ENCODE assay signal across 1 cellular context in genomic region chr13:98476538-98476966, GRCh38.
TF ChIP-seq lines count a peak whose summit lies in the region.

No MANE protein-coding gene starts in this region.

TF ChIP-seq in K562, 482 proteins besides CTCF, POLR2A, EP300 and RAD21 (continued from another document):
- peak; percentile 8 for TF ChIP-seq FOS (IDR thresholded peaks at IDR 0.05; ENCODE audit: extremely low read depth, insufficient read length)
- TF ChIP-seq ZNF717 (CRISPR knock-in tag; IDR thresholded peaks at IDR 0.05) = no peak
- no peak for TF ChIP-seq MITF (IDR thresholded peaks at IDR 0.05)
- TF ChIP-seq SIN3A (IDR thresholded peaks at IDR 0.05; ENCODE audit: borderline replicate concordance in 2 of 2, control insufficient read depth in 1 of 2, low read depth in 2 of 2, low read length in 2 of 2) = no peak
- no peak for TF ChIP-seq FIP1L1 (IDR thresholded peaks at IDR 0.05; ENCODE audit: low read depth, low read length, poor library complexity, severe bottlenecking)
- TF ChIP-seq EGR1 (conservative IDR thresholded peaks at IDR 0.05) = peak; percentile 17
- TF ChIP-seq GATAD2B (IDR thresholded peaks at IDR 0.05; ENCODE audit: borderline replicate concordance) = no peak
- TF ChIP-seq CBX2 (IDR thresholded peaks at IDR 0.05; ENCODE audit: insufficient read depth, low read length, poor library complexity, severe bottlenecking) = no peak
- 0 out of 2 replicates have a peak, but pooled peaks have one; percentile 5 for TF ChIP-seq PKNOX1 (IDR thresholded peaks at IDR 0.05)
- no peak for TF ChIP-seq SNRNP70 (optimal IDR thresholded peaks at IDR 0.05; ENCODE audit: low read depth, low read length)
- 0 out of 2 replicates have a peak, but pooled peaks have one; percentile 12 for TF ChIP-seq ATF7 (IDR thresholded peaks at IDR 0.05)
- no peak for TF ChIP-seq FOXJ3 (CRISPR knock-in tag; IDR thresholded peaks at IDR 0.05)
- TF ChIP-seq FOXA3 (CRISPR knock-in tag; conservative IDR thresholded peaks at IDR 0.05 in 1 of 2, IDR thresholded peaks at IDR 0.05 in 1 of 2) = no peak
- TF ChIP-seq MXD1 (CRISPR knock-in tag; IDR thresholded peaks at IDR 0.05; ENCODE audit: borderline replicate concordance, poor library complexity, severe bottlenecking) = no peak
- TF ChIP-seq KAT8 (IDR thresholded peaks at IDR 0.05; ENCODE audit: low read depth) = no peak
- peak; percentile 70 for TF ChIP-seq VEZF1 (CRISPR knock-in tag; IDR thresholded peaks at IDR 0.05)
- TF ChIP-seq CEBPB (tag; IDR thresholded peaks at IDR 0.05) = no peak
- peak; percentile 48; the same call in 1 of the 2 replicates for TF ChIP-seq SMARCA4 (IDR thresholded peaks at IDR 0.05)
- no peak for TF ChIP-seq ZNF551 (CRISPR knock-in tag; IDR thresholded peaks at IDR 0.05)
- TF ChIP-seq NFIX (CRISPR knock-in tag; IDR thresholded peaks at IDR 0.05; ENCODE audit: low read depth) = no peak
- TF ChIP-seq ZFP91 (CRISPR knock-in tag; IDR thresholded peaks at IDR 0.05) = no peak
- TF ChIP-seq SRSF1 (IDR thresholded peaks at IDR 0.05; ENCODE audit: low read depth, low read length) = no peak
- TF ChIP-seq POLR2AphosphoS5 (IDR thresholded peaks at IDR 0.05; ENCODE audit: control insufficient read depth, insufficient read depth, low read depth, low read length) = no peak
- TF ChIP-seq ZNF277 (CRISPR knock-in tag; IDR thresholded peaks at IDR 0.05; ENCODE audit: borderline replicate concordance) = no peak
- TF ChIP-seq NR2C1 (IDR thresholded peaks at IDR 0.05) = peak; percentile 73
- TF ChIP-seq NR2C1 (tag; IDR thresholded peaks at IDR 0.05) = peak; percentile 84
- no peak for TF ChIP-seq CCNT2 (IDR thresholded peaks at IDR 0.05; ENCODE audit: borderline replicate concordance, extremely low read depth, insufficient read length, low read depth, low read length)
- no peak for TF ChIP-seq TARDBP (IDR thresholded peaks at IDR 0.05)
- TF ChIP-seq PURB (CRISPR knock-in tag; IDR thresholded peaks at IDR 0.05; ENCODE audit: low read depth) = no peak
- no peak for TF ChIP-seq XRCC3 (IDR thresholded peaks at IDR 0.05)
- TF ChIP-seq MTA1 (IDR thresholded peaks at IDR 0.05; ENCODE audit: borderline replicate concordance) = no peak
- TF ChIP-seq ZNF232 (CRISPR knock-in tag; IDR thresholded peaks at IDR 0.05) = no peak
- TF ChIP-seq PREB (CRISPR knock-in tag; IDR thresholded peaks at IDR 0.05) = no peak
- no peak for TF ChIP-seq SETDB1 (IDR thresholded peaks at IDR 0.05; ENCODE audit: low read length)
- no peak for TF ChIP-seq MCM2 (IDR thresholded peaks at IDR 0.05; ENCODE audit: low read depth)
- peak; percentile 57; the same call in 1 of the 2 replicates for TF ChIP-seq CBFB (CRISPR knock-in tag; IDR thresholded peaks at IDR 0.05)
- TF ChIP-seq CTCFL (IDR thresholded peaks at IDR 0.05; ENCODE audit: borderline replicate concordance, insufficient read depth, low read depth, low read length, poor library complexity, severe bottlenecking) = no peak
- no peak for TF ChIP-seq HES1 (IDR thresholded peaks at IDR 0.05; ENCODE audit: low read depth)
- TF ChIP-seq SFPQ (IDR thresholded peaks at IDR 0.05; ENCODE audit: low read depth, low read length) = no peak
- TF ChIP-seq EP400 (IDR thresholded peaks at IDR 0.05) = no peak
- TF ChIP-seq ZEB2 (IDR thresholded peaks at IDR 0.05) = no peak
- TF ChIP-seq EZH2 (IDR thresholded peaks at IDR 0.05; ENCODE audit: borderline replicate concordance, low read depth, low read length) = no peak
- TF ChIP-seq HMGN3 (IDR thresholded peaks at IDR 0.05; ENCODE audit: borderline replicate concordance, extremely low read depth, insufficient read length, low read depth, low read length) = peak; percentile 32
- no peak for TF ChIP-seq ZNF174 (CRISPR knock-in tag; IDR thresholded peaks at IDR 0.05)
- TF ChIP-seq ZNF79 (CRISPR knock-in tag; IDR thresholded peaks at IDR 0.05; ENCODE audit: low read depth) = no peak
- no peak for TF ChIP-seq SMARCA5 (IDR thresholded peaks at IDR 0.05)
- no peak for TF ChIP-seq SOX6 (IDR thresholded peaks at IDR 0.05)
- no peak for TF ChIP-seq BDP1 (IDR thresholded peaks at IDR 0.05; ENCODE audit: insufficient read depth, insufficient read length)
- peak; percentile 70; the same call in 1 of the 2 replicates for TF ChIP-seq JUN (IDR thresholded peaks at IDR 0.05; ENCODE audit: borderline replicate concordance, low read depth, low read length)
- TF ChIP-seq JUN (CRISPR knock-in tag; IDR thresholded peaks at IDR 0.05; ENCODE audit: borderline replicate concordance) = no peak
- no peak for TF ChIP-seq ZBTB34 (CRISPR knock-in tag; IDR thresholded peaks at IDR 0.05)
- TF ChIP-seq TRIM25 (IDR thresholded peaks at IDR 0.05; ENCODE audit: borderline replicate concordance) = no peak
TF ChIP-seq in K562: peak in this region for 47.
